12 cellular contexts compared by ENCODE assay signal in the genomic region with DNA sequence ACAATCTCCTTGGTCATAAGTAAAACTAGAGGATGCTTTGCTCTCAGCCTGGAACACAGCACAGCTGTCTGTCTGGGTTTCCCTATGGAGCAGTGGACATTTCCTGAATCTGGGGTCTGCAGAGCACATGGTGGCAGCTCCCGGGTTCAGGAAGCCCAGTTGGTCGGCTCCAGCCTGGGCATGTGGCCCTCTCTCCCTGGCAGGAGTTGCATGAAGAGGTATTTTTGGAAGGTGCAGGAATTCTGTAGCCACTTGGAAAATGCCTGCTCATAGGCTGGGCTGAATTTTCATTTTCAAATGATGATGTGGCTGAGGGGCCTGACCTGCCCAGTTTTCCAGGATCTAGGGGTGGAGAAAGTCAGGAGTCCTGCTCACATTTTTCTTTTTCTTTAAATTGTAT.
"Had no signal": no experiment of that assay in that cellular context is flagged by ENCODE, and none has a peak within 500 bp of the region (broad histone marks: within the 10 kb centered on the region; RNA-seq: fewer than 3 reads in every experiment).

No MANE protein-coding gene starts in this region.

- DNase-seq: effector CD4-positive, alpha-beta T cell; esophagus squamous epithelium; hippocampal formation; stimulated activated CD4-positive, alpha-beta T cell treated with anti-CD3 and anti-CD28 coated beads, Interleukin-15, amount 100 ng/mL, for 24 hours; stimulated activated CD4-positive, alpha-beta T cell treated with anti-CD3 and anti-CD28 coated beads, Interleukin-4, amount 100 ng/mL, for 1 hour; stimulated activated naive B cell treated with anti-CD40 and anti-IgM and Interleukin-4, amounts not matched to agents 10 μg/mL and 1 μg/mL and 100 μg/mL, for 72 hours; T-cell; T-helper 9 cell had no signal

- H3K27ac ChIP-seq: cardiac muscle cell, coronary artery, esophagus squamous epithelium, tibial artery had no signal

- H3K4me3 ChIP-seq: cardiac muscle cell, coronary artery, esophagus squamous epithelium, tibial artery had no signal

- H3K36me3 ChIP-seq: cardiac muscle cell, esophagus squamous epithelium, tibial artery had no signal

- H3K9me3 ChIP-seq: esophagus squamous epithelium, tibial artery had no signal

- H3K4me1 ChIP-seq: esophagus squamous epithelium, tibial artery had no signal

- ATAC-seq: activated CD4-positive, CD25-positive, alpha-beta regulatory T cell treated with anti-CD3 and anti-CD28 coated beads, Interleukin-2, amount 50 U/mL, for 24 hours; stimulated activated naive B cell treated with anti-CD40 and anti-IgM and Interleukin-4, amounts not matched to agents 10 μg/mL and 1 μg/mL and 100 μg/mL, for 72 hours; T-cell had no signal

- H3K27me3 ChIP-seq: cardiac muscle cell, esophagus squamous epithelium, tibial artery had no signal
